Comparison of ENCODE assay signal across 9 cellular contexts in the genomic region with DNA sequence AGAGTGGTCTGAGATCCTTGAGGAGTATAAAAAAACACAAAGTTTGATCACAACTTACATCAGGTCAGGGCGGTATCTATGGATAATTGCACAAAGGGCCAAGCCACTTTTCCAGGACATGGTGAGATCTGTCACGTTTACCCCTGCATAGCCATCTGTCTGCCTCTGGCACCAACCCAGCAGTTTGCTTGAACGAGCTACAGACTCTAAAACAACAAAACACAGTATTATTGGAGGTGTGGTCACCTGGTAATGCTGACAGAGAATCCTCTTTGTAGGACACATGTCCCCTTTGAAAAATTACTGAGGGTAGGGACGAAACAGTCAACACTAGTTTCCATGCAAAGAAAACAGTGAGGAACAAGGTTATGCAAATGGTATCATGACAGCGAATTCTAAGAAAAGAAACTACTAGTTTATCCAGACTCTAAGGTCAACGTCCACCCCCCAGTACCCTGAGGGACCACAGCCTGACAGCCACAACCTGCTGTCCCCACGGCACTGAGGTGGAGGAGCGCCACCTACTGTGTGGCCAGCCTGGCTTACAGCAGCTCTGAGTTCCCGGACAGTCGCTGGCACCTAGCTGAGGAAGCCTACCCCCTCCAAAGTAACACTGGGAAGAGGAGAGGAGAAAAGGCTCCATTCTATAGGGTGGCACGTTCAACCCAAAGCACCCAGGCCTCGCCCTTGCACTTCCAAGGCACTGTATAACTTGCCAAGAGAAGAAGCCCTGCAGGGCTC.
DNase-seq lines count a peak whose midpoint lies in the region; ATAC-seq, FAIRE-seq and TF ChIP-seq lines count a peak whose summit lies in the region.
"Had no signal": no experiment of that assay in that cellular context is flagged by ENCODE, and none has a peak within 500 bp of the region (broad histone marks: within the 10 kb centered on the region; RNA-seq: fewer than 3 reads in every experiment).

No MANE protein-coding gene starts in this region.

- DNase-seq in HFF-Myc (ENCODE audit: extremely low read depth, low read depth): no peak
- DNase-seq in RWPE2 (ENCODE audit: low spot score): no peak
- peak in 1 of 2 donors; percentile 67 for DNase-seq in cardiac muscle cell (ENCODE audit: low read depth in 1 of 2, low spot score in 1 of 2)
- no peak for DNase-seq in stimulated activated CD4-positive, alpha-beta T cell treated with anti-CD3 and anti-CD28 coated beads, Interleukin-12 subunit alpha, Interleukin-12 subunit beta, amount 100 ng/mL, for 4 hours
- DNase-seq in GM12892 (ENCODE audit: insufficient read length): no peak
- DNase-seq in HK-2 (ENCODE audit: unreplicated experiment): no peak
- DNase-seq: cortex of kidney, HCEC 1CT had no signal

- H3K4me1 ChIP-seq in RWPE2 (ENCODE audit: insufficient read depth, poor library complexity, severe bottlenecking): no peaks in the 10 kb centered on the region
- peaks cover 45% of the 10 kb centered on the region for H3K4me1 ChIP-seq in cardiac muscle cell (ENCODE audit: low read depth)
- H3K4me1 ChIP-seq in skeletal muscle tissue (ENCODE audit: control insufficient read depth in 3 of 3, insufficient read depth in 3 of 3, low read length in 3 of 3): peaks cover 43 to 63% (median 53%) of the 10 kb centered on the region in 3 donors

- no peak overlapping the region for H3K27ac ChIP-seq in RWPE2 (ENCODE audit: poor library complexity, severe bottlenecking)
- H3K27ac ChIP-seq in cardiac muscle cell: peak overlapping the region; percentile 91
- H3K27ac ChIP-seq in skeletal muscle tissue (ENCODE audit: low read depth, low read length): peak overlapping the region; percentile 98

- no peaks in the 10 kb centered on the region for H3K9me3 ChIP-seq in RWPE2 (ENCODE audit: severe bottlenecking)
- no peaks in the 10 kb centered on the region for H3K9me3 ChIP-seq in cardiac muscle cell (ENCODE audit: low read depth)
- H3K9me3 ChIP-seq in skeletal muscle tissue (ENCODE audit: control insufficient read depth in 3 of 3, low read length in 3 of 3): no peaks in the 10 kb centered on the region

- no peak for TF ChIP-seq POLR2A in GM12892 (IDR thresholded peaks at IDR 0.05; ENCODE audit: low read depth, low read length)

- H3K27me3 ChIP-seq in RWPE2 (ENCODE audit: insufficient read depth, poor library complexity, severe bottlenecking): no peaks in the 10 kb centered on the region
- no peaks in the 10 kb centered on the region for H3K27me3 ChIP-seq in cardiac muscle cell
- H3K27me3 ChIP-seq in skeletal muscle tissue (ENCODE audit: control insufficient read depth in 3 of 3, insufficient read depth in 3 of 3, low read length in 3 of 3): no peaks in the 10 kb centered on the region

- ATAC-seq in RWPE2 (ENCODE audit: low read depth): peak; percentile 35; the same call in 1 of the 3 replicates

- H3K9ac ChIP-seq in skeletal muscle tissue (ENCODE audit: low read depth in 1 of 3, low read length in 3 of 3): peak overlapping the region; percentile 37 to 73 (median 68)

- TF ChIP-seq CTCF in HFF-Myc (IDR thresholded peaks at IDR 0.05; ENCODE audit: low read depth, low read length, missing control alignments): peak; percentile 32
- TF ChIP-seq CTCF in RWPE2 (IDR thresholded peaks at IDR 0.05; ENCODE audit: poor library complexity, severe bottlenecking): peak; percentile 21
- TF ChIP-seq CTCF in cardiac muscle cell (IDR thresholded peaks at IDR 0.05; ENCODE audit: low read depth, low read length): peak; percentile 18

- FAIRE-seq in GM12892 (lab: Jason Lieb, UNC): no peak

- no peak overlapping the region for H3K4me3 ChIP-seq in HFF-Myc (replicated peaks; ENCODE audit: low read depth, low read length)
- H3K4me3 ChIP-seq in RWPE2 (ENCODE audit: severe bottlenecking): no peak overlapping the region
- H3K4me3 ChIP-seq in cardiac muscle cell: no peak overlapping the region
- H3K4me3 ChIP-seq in skeletal muscle tissue (ENCODE audit: low read length in 3 of 3): no peak overlapping the region

- H3K36me3 ChIP-seq in RWPE2 (ENCODE audit: low read depth) (peaks cover 84% of the 10 kb centered on the region), cardiac muscle cell (peaks cover 28% of the 10 kb centered on the region), skeletal muscle tissue (ENCODE audit: control insufficient read depth in 3 of 3, insufficient read depth in 3 of 3, low read length in 3 of 3) (peaks cover 22 to 41% (median 25%) of the 10 kb centered on the region in 3 donors)
